In genomic region chr7:84040365-84040764, GRCh38 we compare ENCODE assay signal across 14 cellular contexts.
DNase-seq lines count a peak whose midpoint lies in the region; TF ChIP-seq lines count a peak whose summit lies in the region.
"Had no signal": no experiment of that assay in that cellular context is flagged by ENCODE, and none has a peak within 500 bp of the region (broad histone marks: within the 10 kb centered on the region; RNA-seq: fewer than 3 reads in every experiment).

No MANE protein-coding gene starts in this region.

- no peaks in the 10 kb centered on the region for H3K9me3 ChIP-seq in HAP-1
- H3K9me3 ChIP-seq: thoracic aorta had no signal

- TF ChIP-seq CTCF in MCF 10A (IDR thresholded peaks at IDR 0.05; ENCODE audit: unreplicated experiment) = no peak

- H3K27ac Mint-ChIP-seq in MCF 10A (ENCODE audit: low read depth, unreplicated experiment) = no peak overlapping the region
- H3K27ac Mint-ChIP-seq: natural killer cell had no signal

- no peak overlapping the region for H3K4me3 ChIP-seq in HAP-1
- H3K4me3 ChIP-seq: thoracic aorta had no signal

- H3K27me3 ChIP-seq in HAP-1 (ENCODE audit: low read depth) = no peaks in the 10 kb centered on the region

- H3K4me1 ChIP-seq in HAP-1 = no peaks in the 10 kb centered on the region

- DNase-seq in NCI-H1092 treated with DMSO at 0.1 percent for 48 hours (lab: John Stamatoyannopoulos, UW) (peak; percentile 82), NCI-H774 (lab: John Stamatoyannopoulos, UW) (peak; percentile 86), globus pallidus (ENCODE audit: low spot score) (peak; percentile 79), retina (peak; percentile 80), germinal center (ENCODE audit: low spot score) (no peak), HAP-1 (ENCODE audit: low spot score in 2 of 2) (no peak), MCF 10A (ENCODE audit: unreplicated experiment) (no peak)
- DNase-seq: activated T-cell treated with anti-CD3 and anti-CD28 coated beads, Interleukin-2, amount 50 U/mL, for 1 hour; foreskin melanocyte; Kasumi-1; kidney glomerular epithelial cell; natural killer cell; small intestine had no signal

- CTCF ChIA-PET in MCF 10A (lab: Yijun Ruan, JAX) = interaction anchor here (0.6 kb wide), 1 partner anchor 148 kb away, joined by 3 read pairs; no protein-coding TSS in a partner anchor

- no peaks in the 10 kb centered on the region for H3K36me3 ChIP-seq in HAP-1 (replicated peaks)
- H3K36me3 ChIP-seq: thoracic aorta had no signal

- intact Hi-C loops in MCF 10A (cut with micrococcal nuclease) = no loop called here

- H3K4me3 Mint-ChIP-seq in MCF 10A (ENCODE audit: unreplicated experiment) = no peak overlapping the region
- H3K4me3 Mint-ChIP-seq: natural killer cell had no signal

- POLR2A ChIA-PET in MCF 10A (lab: Yijun Ruan, JAX) = no interaction called here

- no peaks in the 10 kb centered on the region for H3K36me3 Mint-ChIP-seq in MCF 10A (ENCODE audit: insufficient read depth, unreplicated experiment)
- H3K36me3 Mint-ChIP-seq: natural killer cell had no signal

- H3K27me3 Mint-ChIP-seq in MCF 10A (ENCODE audit: insufficient read depth, unreplicated experiment) = no peaks in the 10 kb centered on the region

- H3K9me3 Mint-ChIP-seq in MCF 10A (ENCODE audit: unreplicated experiment) = no peaks in the 10 kb centered on the region

- in situ Hi-C loops in HAP-1 (cut with MboI; ENCODE audit: low sequenced_read_pairs) = no loop called here

- H3K4me1 Mint-ChIP-seq in MCF 10A (ENCODE audit: insufficient read depth, unreplicated experiment) = peaks cover 14% of the 10 kb centered on the region
- H3K4me1 Mint-ChIP-seq: natural killer cell had no signal

- BruUV-seq in MCF 10A (replicated peaks; lab: Mats Ljungman, UMichigan) = no TSS peak

Comparison
In these comparisons a context has a peak if more than half of its experiments do, and no peak if none do; other contexts are left out.
1. DNase-seq: peak in NCI-H1092 treated with DMSO at 0.1 percent for 48 hours (single experiment), NCI-H774 (single experiment), globus pallidus (single experiment) and retina (single experiment); none in germinal center (single experiment), HAP-1 (0 of 2) and MCF 10A (single experiment).